Comparison of ENCODE assay signal across 8 cellular contexts in genomic region chr19:41265376-41266153, GRCh38. TPM values are rescaled to one million over a fixed set of nuclear protein-coding genes. Genes with fewer than 3 reads are reported as not detected.
DNase-seq lines count a peak whose midpoint lies in the region; ATAC-seq and TF ChIP-seq lines count a peak whose summit lies in the region.

No MANE protein-coding gene starts in this region.

- H3K9me3 Mint-ChIP-seq in activated T-cell treated with anti-CD3 and anti-CD28 coated beads, Interleukin-2, amount 50 U/mL, for 72 hours: no peaks in the 10 kb centered on the region

- DNase-seq in HT-29 (ENCODE audit: low spot score): peak; percentile 69
- DNase-seq in activated T-cell treated with anti-CD3 and anti-CD28 coated beads, Interleukin-2, amount 50 U/mL, for 72 hours: peak; percentile 12 to 25
- peak in 1 of 3 donors; percentile 19 for DNase-seq in right cardiac atrium
- DNase-seq in gastrocnemius medialis: no peak
- no peak for DNase-seq in omental fat pad (ENCODE audit: low spot score)
- DNase-seq in NCI-H510A (lab: John Stamatoyannopoulos, UW): no peak
- DNase-seq in ureter (ENCODE audit: low spot score): no peak

- H4K20me1 ChIP-seq in BLaER1 treated with 17β-estradiol and CSF1 and Interleukin-3, amounts not matched to agents 10 nM and 100 nM: peaks cover 24 to 53% (median 45%) of the 10 kb centered on the region in 11 experiments; a peak in 21 of 22 replicates

- TF ChIP-seq POLR2A in gastrocnemius medialis (IDR thresholded peaks at IDR 0.05): no peak

- H3K4me1 ChIP-seq in BLaER1 treated with 17β-estradiol and CSF1 and Interleukin-3, amounts not matched to agents 10 nM and 100 nM: peaks cover 30 to 41% (median 33%) of the 10 kb centered on the region in 10 experiments
- H3K4me1 ChIP-seq in right cardiac atrium (ENCODE audit: control insufficient read depth, insufficient read depth, low read length): peaks cover 6% of the 10 kb centered on the region
- H3K4me1 ChIP-seq in gastrocnemius medialis: peaks cover 26 to 32% of the 10 kb centered on the region in 2 donors

- H3K27ac Mint-ChIP-seq in activated T-cell treated with anti-CD3 and anti-CD28 coated beads, Interleukin-2, amount 50 U/mL, for 72 hours: peak overlapping the region; percentile 96

- WGBS in right cardiac atrium: 9% methylated on average over 17 of the region's 17 CpGs

- peaks cover 29 to 48% (median 43%) of the 10 kb centered on the region in 11 experiments for H3K36me3 ChIP-seq in BLaER1 treated with 17β-estradiol and CSF1 and Interleukin-3, amounts not matched to agents 10 nM and 100 nM
- peaks cover 0 to 26% of the 10 kb centered on the region in 2 donors for H3K36me3 ChIP-seq in gastrocnemius medialis

- H3K4me3 ChIP-seq in BLaER1 treated with 17β-estradiol and CSF1 and Interleukin-3, amounts not matched to agents 10 nM and 100 nM: peak overlapping the region; percentile 88 to 99 (median 98)
- peak overlapping the region; percentile 70 for H3K4me3 ChIP-seq in right cardiac atrium (ENCODE audit: low read length)
- H3K4me3 ChIP-seq in gastrocnemius medialis: peak overlapping the region; percentile 61 to 95 (median 87)

- in situ Hi-C loops in gastrocnemius medialis (cut with MboI; ENCODE audit: low sequenced_read_pairs in 4 of 4): loop anchor here in 2 of 4 donors (5.0 to 25.0 kb wide), 2 partner anchors 47 to 603 kb away; partner anchors contain the start of gene CCDC97 (in 1 of the 2)

- no peaks in the 10 kb centered on the region for H3K27me3 Mint-ChIP-seq in activated T-cell treated with anti-CD3 and anti-CD28 coated beads, Interleukin-2, amount 50 U/mL, for 72 hours (ENCODE audit: low read depth)

- H3K9ac ChIP-seq in BLaER1 treated with 17β-estradiol and CSF1 and Interleukin-3, amounts not matched to agents 10 nM and 100 nM: peak overlapping the region; percentile 96 to 100 (median 100)

- peak overlapping the region; percentile 84 to 99 (median 95) for H3K4me2 ChIP-seq in BLaER1 treated with 17β-estradiol and CSF1 and Interleukin-3, amounts not matched to agents 10 nM and 100 nM

- intact Hi-C loops in right cardiac atrium (cut with DNase I) (loop anchor here in 1 of 4 donors (5.0 kb wide), 1 partner anchor 37 kb away; no protein-coding TSS in a partner anchor), gastrocnemius medialis (cut with DNase I; ENCODE audit: low total_unique reads) (loop anchor here (10.0 kb wide), 1 partner anchor 601 kb away; no protein-coding TSS in a partner anchor)

- peak overlapping the region; percentile 96 to 100 (median 100) for H3K27ac ChIP-seq in BLaER1 treated with 17β-estradiol and CSF1 and Interleukin-3, amounts not matched to agents 10 nM and 100 nM
- H3K27ac ChIP-seq in right cardiac atrium (ENCODE audit: low read length) (peak overlapping the region; percentile 87), gastrocnemius medialis (peak overlapping the region; percentile 85 to 97 (median 96))

- TF ChIP-seq CTCF in gastrocnemius medialis (IDR thresholded peaks at IDR 0.05 in 4 of 5, conservative IDR thresholded peaks at IDR 0.05 in 1 of 5) (no peak), omental fat pad (IDR thresholded peaks at IDR 0.05) (no peak)

- ATAC-seq in activated T-cell treated with anti-CD3 and anti-CD28 coated beads, Interleukin-2, amount 50 U/mL, for 72 hours (replicated peaks in 1 of 2): no peak
- ATAC-seq in right cardiac atrium (no peak), gastrocnemius medialis (no peak), omental fat pad (ENCODE audit: low FRiP score) (no peak)

- peaks cover 22 to 28% of the 10 kb centered on the region in 2 donors for H3K36me3 Mint-ChIP-seq in activated T-cell treated with anti-CD3 and anti-CD28 coated beads, Interleukin-2, amount 50 U/mL, for 72 hours (ENCODE audit: insufficient read depth in 2 of 2)

- H3K27me3 ChIP-seq in BLaER1 treated with 17β-estradiol and CSF1 and Interleukin-3, amounts not matched to agents 10 nM and 100 nM: no peaks in the 10 kb centered on the region
- H3K27me3 ChIP-seq in right cardiac atrium (ENCODE audit: control insufficient read depth, insufficient read depth) (no peaks in the 10 kb centered on the region), gastrocnemius medialis (no peaks in the 10 kb centered on the region)

- peaks cover 45% of the 10 kb centered on the region for H3K4me1 Mint-ChIP-seq in activated T-cell treated with anti-CD3 and anti-CD28 coated beads, Interleukin-2, amount 50 U/mL, for 72 hours (ENCODE audit: low read depth)

- H3K9me3 ChIP-seq in BLaER1 treated with 17β-estradiol and CSF1 and Interleukin-3, amounts not matched to agents 10 nM and 100 nM (replicated peaks in 1 of 11): no peaks in the 10 kb centered on the region
- H3K9me3 ChIP-seq in right cardiac atrium (ENCODE audit: control insufficient read depth, low read length): no peaks in the 10 kb centered on the region
- no peaks in the 10 kb centered on the region for H3K9me3 ChIP-seq in gastrocnemius medialis

- H3K4me3 Mint-ChIP-seq in activated T-cell treated with anti-CD3 and anti-CD28 coated beads, Interleukin-2, amount 50 U/mL, for 72 hours: peak overlapping the region; percentile 90 to 94

RNA-seq across cellular contexts. Expression of gene HNRNPUL1, which starts 1.4 kb away (rescaled TPM):
- total RNA-seq in HT-29 (2014; rRNA removed; shearing (Covaris generic)): 294 and 300 TPM in 2 replicates
- total RNA-seq in activated T-cell treated with anti-CD3 and anti-CD28 coated beads, Interleukin-2, amount 50 U/mL, for 72 hours: 100 to 1,000 TPM; 276 to 351 TPM
- total RNA-seq in right cardiac atrium: 100 to 1,000 TPM; 134 to 152 (median 141) TPM
- 89.4 TPM for polyA plus RNA-seq in right cardiac atrium
- 100 to 1,000 TPM in 1 of 4 donors, 10 to 100 TPM in 3; 49.5 to 101 (median 92.4) TPM for total RNA-seq in gastrocnemius medialis
- 100 to 1,000 TPM in 3 of 4 donors, 10 to 100 TPM in 1; 92.5 to 173 (median 117) TPM for total RNA-seq in omental fat pad
- 183 TPM for total RNA-seq in ureter

RNA-seq across cellular contexts. Expression of gene CCDC97, which starts 44.4 kb away (rescaled TPM):
- total RNA-seq in HT-29 (2014; rRNA removed; shearing (Covaris generic)): 34.5 and 39.5 TPM in 2 replicates
- total RNA-seq in activated T-cell treated with anti-CD3 and anti-CD28 coated beads, Interleukin-2, amount 50 U/mL, for 72 hours: 10 to 100 TPM; 28.8 to 33.4 TPM
- total RNA-seq in right cardiac atrium (10 to 100 TPM; 17.9 to 22.2 (median 18.9) TPM), gastrocnemius medialis (10 to 100 TPM in 3 of 4 donors, 1 to 10 TPM in 1; 8.6 to 15.3 (median 15.1) TPM), omental fat pad (10 to 100 TPM; 11.8 to 16.6 (median 13.9) TPM), ureter (38.3 TPM)
- polyA plus RNA-seq in right cardiac atrium: 12.2 TPM

RNA-seq across cellular contexts. Expression of gene AXL, which starts 46.5 kb away (rescaled TPM):
- total RNA-seq in HT-29 (2014; rRNA removed; shearing (Covaris generic)): 1.5 and 1.7 TPM in 2 replicates
- total RNA-seq in activated T-cell treated with anti-CD3 and anti-CD28 coated beads, Interleukin-2, amount 50 U/mL, for 72 hours: under 1 TPM; 0.17 to 0.44 TPM
- total RNA-seq in right cardiac atrium: 10 to 100 TPM; 30.2 to 43.6 (median 38.5) TPM
- polyA plus RNA-seq in right cardiac atrium: 12.3 TPM
- total RNA-seq in gastrocnemius medialis: 10 to 100 TPM; 17.4 to 49.2 (median 37.4) TPM
- total RNA-seq in omental fat pad: 100 to 1,000 TPM in 1 of 4 donors, 10 to 100 TPM in 3; 65.8 to 141 (median 78.7) TPM
- 40.1 TPM for total RNA-seq in ureter

Comparison
In these comparisons a context has a peak if more than half of its experiments do, and no peak if none do; other contexts are left out.
1. DNase-seq: peak in HT-29 (single experiment) and activated T-cell treated with anti-CD3 and anti-CD28 coated beads, Interleukin-2, amount 50 U/mL, for 72 hours (2 of 2); none in gastrocnemius medialis (0 of 2), omental fat pad (single experiment), NCI-H510A (single experiment) and ureter (single experiment).
2. Peak in every context shown above with its lines, with median percentiles within 50 percentile points of each other: H3K27ac ChIP-seq and H3K4me3 ChIP-seq.